17 cellular contexts compared by ENCODE assay signal in the genomic region with DNA sequence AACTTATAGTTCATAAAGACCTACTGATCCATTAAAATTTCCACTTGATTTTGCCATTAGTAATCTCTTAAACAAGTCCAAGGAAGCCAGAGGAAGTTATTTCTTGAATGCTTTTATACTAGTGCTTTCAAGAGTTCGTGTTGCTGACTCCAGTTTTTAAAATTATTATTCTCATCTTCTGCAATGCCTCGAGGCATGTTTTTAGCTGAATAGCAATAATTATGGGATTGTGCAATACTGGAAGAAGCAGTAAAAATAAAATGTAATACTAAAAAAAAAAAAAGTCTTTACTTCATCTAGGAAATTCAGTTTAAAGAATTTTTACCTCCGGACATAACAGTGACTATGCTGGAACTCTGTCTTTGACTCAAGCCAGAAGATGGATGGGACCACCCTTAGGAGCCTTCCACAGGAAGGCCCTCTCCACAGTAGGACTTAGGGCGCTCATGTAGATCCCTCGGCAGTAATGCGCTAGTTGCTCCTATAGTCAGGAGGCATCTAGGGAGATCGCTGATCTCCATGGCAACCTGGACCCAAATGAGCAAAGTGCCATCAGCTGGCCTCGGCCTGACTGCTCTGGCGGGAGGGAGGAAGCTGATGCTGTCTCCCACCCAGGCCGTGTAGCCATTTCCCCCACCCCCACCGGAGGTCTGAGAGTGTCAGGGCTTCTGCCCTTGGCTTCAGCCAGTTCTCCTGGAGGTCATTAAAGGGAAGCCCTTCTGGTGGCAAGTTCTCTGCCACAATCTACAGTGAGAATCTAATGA. TPM values are rescaled to one million over a fixed set of nuclear protein-coding genes. Genes with fewer than 3 reads are reported as not detected.
DNase-seq lines count a peak whose midpoint lies in the region; ATAC-seq, FAIRE-seq and TF ChIP-seq lines count a peak whose summit lies in the region.
"Had no signal": no experiment of that assay in that cellular context is flagged by ENCODE, and none has a peak within 500 bp of the region (broad histone marks: within the 10 kb centered on the region; RNA-seq: fewer than 3 reads in every experiment).

No MANE protein-coding gene starts in this region.

- H3K9me3 Mint-ChIP-seq in endodermal cell (no peaks in the 10 kb centered on the region), nephron progenitor cell (no peaks in the 10 kb centered on the region)

- H3K36me3 Mint-ChIP-seq in endodermal cell (ENCODE audit: low read depth): peaks cover 13% of the 10 kb centered on the region
- H3K36me3 Mint-ChIP-seq in nephron progenitor cell (ENCODE audit: low read depth): peaks cover 6% of the 10 kb centered on the region

- intact Hi-C loops in uterus (cut with DNase I; ENCODE audit: low total_unique reads): no loop called here

- no peak for TF ChIP-seq CTCF in endodermal cell (conservative IDR thresholded peaks at IDR 0.05)
- no peak for TF ChIP-seq CTCF in nephron progenitor cell (IDR thresholded peaks at IDR 0.05)
- no peak for TF ChIP-seq CTCF in uterus (IDR thresholded peaks at IDR 0.05)

- H3K4me3 ChIP-seq in endodermal cell (ENCODE audit: low read length): no peak overlapping the region
- no peak overlapping the region for H3K4me3 ChIP-seq in uterus
- H3K4me3 ChIP-seq: thoracic aorta had no signal

- WGBS in endodermal cell (ENCODE audit: insufficient coverage in 1 of 2, insufficient read length in 1 of 2), 2 experiments: 93% methylated on average over 8 to 10 of the region's 11 CpGs

- H3K27me3 Mint-ChIP-seq in endodermal cell (ENCODE audit: insufficient read depth) (no peaks in the 10 kb centered on the region), nephron progenitor cell (ENCODE audit: low read depth, poor library complexity) (no peaks in the 10 kb centered on the region)

- DNase-seq in NCI-H748 (lab: John Stamatoyannopoulos, UW; ENCODE audit: unreplicated experiment) (peak; percentile 56), NCI-H748 treated with DMSO at 0.1 percent for 48 hours (lab: John Stamatoyannopoulos, UW) (no peak), endodermal cell (peak; percentile 34), nephron progenitor cell (no peak), uterus (no peak), frontal cortex (ENCODE audit: low spot score in 2 of 2) (no peak), NOMO-1 treated with dmso at 0.1 percent for 144 hours (lab: John Stamatoyannopoulos, UW; ENCODE audit: unreplicated experiment) (no peak)
- DNase-seq: 8988T; activated CD8-positive, alpha-beta memory T cell treated with anti-CD3 and anti-CD28 coated beads for 24 hours; mesenchymal stem cell; NCI-H1092; NCI-H345; stimulated activated CD4-positive, alpha-beta T cell treated with anti-CD3 and anti-CD28 coated beads, Interleukin-15, amount 100 ng/mL, for 24 hours had no signal

- no peaks in the 10 kb centered on the region for H3K9me3 ChIP-seq in endodermal cell (ENCODE audit: control insufficient read depth, low read length)
- no peaks in the 10 kb centered on the region for H3K9me3 ChIP-seq in uterus
- H3K9me3 ChIP-seq: thoracic aorta had no signal

- FAIRE-seq in frontal cortex (lab: Jason Lieb, UNC): no peak
- FAIRE-seq: GM19239 had no signal

- no peaks in the 10 kb centered on the region for H3K4me1 ChIP-seq in endodermal cell (ENCODE audit: control insufficient read depth, insufficient read depth, low read length)
- no peaks in the 10 kb centered on the region for H3K4me1 ChIP-seq in uterus

- no peak overlapping the region for H3K27ac ChIP-seq in endodermal cell (ENCODE audit: low read depth, low read length)
- H3K27ac ChIP-seq in uterus: peak overlapping the region; percentile 26 to 27
- H3K27ac ChIP-seq: VCaP had no signal

- ATAC-seq in HG02588 (IDR thresholded peaks at IDR 0.05; ENCODE audit: unreplicated experiment): no peak

- H3K4me3 Mint-ChIP-seq in endodermal cell (no peak overlapping the region), nephron progenitor cell (no peak overlapping the region)

- peaks cover 7% of the 10 kb centered on the region for H3K4me1 Mint-ChIP-seq in endodermal cell
- peaks cover 30% of the 10 kb centered on the region for H3K4me1 Mint-ChIP-seq in nephron progenitor cell

- H3K27ac Mint-ChIP-seq in endodermal cell (no peak overlapping the region), nephron progenitor cell (peak overlapping the region; percentile 42)

- no peaks in the 10 kb centered on the region for H3K27me3 ChIP-seq in endodermal cell (ENCODE audit: control insufficient read depth, insufficient read depth, low read length, poor library complexity, severe bottlenecking)
- H3K27me3 ChIP-seq in uterus: no peaks in the 10 kb centered on the region

- H3K36me3 ChIP-seq in endodermal cell (ENCODE audit: control insufficient read depth, insufficient read depth, low read length) (peaks cover 17% of the 10 kb centered on the region), uterus (no peaks in the 10 kb centered on the region)
- H3K36me3 ChIP-seq: thoracic aorta had no signal

- no peak overlapping the region for H3K9ac ChIP-seq in endodermal cell (ENCODE audit: extremely low read depth, low read length, poor library complexity, severe bottlenecking)

- no peak for TF ChIP-seq POLR2A in uterus (IDR thresholded peaks at IDR 0.05)

RNA-seq across cellular contexts. Expression of a gene that starts 56.7 kb away (rescaled TPM):
- 100 to 1,000 TPM; 117 to 139 TPM for total RNA-seq in endodermal cell
- 39.1 TPM for polyA plus RNA-seq in endodermal cell (2013, experiment 1 of 2)
- 33.2 TPM for polyA plus RNA-seq in endodermal cell (2013, experiment 2 of 2)
- total RNA-seq in uterus: 10 to 100 TPM; 19.1 to 44.8 (median 40.4) TPM
- total RNA-seq in frontal cortex: 66.0 TPM

Comparison
In these comparisons a context has a peak if more than half of its experiments do, and no peak if none do; other contexts are left out.
1. DNase-seq: peak in NCI-H748 (single experiment) and endodermal cell (single experiment); none in NCI-H748 treated with DMSO at 0.1 percent for 48 hours (single experiment), nephron progenitor cell (single experiment), uterus (0 of 2), frontal cortex (0 of 2) and NOMO-1 treated with dmso at 0.1 percent for 144 hours (single experiment).